11 cellular contexts compared by ENCODE assay signal in the genomic region with DNA sequence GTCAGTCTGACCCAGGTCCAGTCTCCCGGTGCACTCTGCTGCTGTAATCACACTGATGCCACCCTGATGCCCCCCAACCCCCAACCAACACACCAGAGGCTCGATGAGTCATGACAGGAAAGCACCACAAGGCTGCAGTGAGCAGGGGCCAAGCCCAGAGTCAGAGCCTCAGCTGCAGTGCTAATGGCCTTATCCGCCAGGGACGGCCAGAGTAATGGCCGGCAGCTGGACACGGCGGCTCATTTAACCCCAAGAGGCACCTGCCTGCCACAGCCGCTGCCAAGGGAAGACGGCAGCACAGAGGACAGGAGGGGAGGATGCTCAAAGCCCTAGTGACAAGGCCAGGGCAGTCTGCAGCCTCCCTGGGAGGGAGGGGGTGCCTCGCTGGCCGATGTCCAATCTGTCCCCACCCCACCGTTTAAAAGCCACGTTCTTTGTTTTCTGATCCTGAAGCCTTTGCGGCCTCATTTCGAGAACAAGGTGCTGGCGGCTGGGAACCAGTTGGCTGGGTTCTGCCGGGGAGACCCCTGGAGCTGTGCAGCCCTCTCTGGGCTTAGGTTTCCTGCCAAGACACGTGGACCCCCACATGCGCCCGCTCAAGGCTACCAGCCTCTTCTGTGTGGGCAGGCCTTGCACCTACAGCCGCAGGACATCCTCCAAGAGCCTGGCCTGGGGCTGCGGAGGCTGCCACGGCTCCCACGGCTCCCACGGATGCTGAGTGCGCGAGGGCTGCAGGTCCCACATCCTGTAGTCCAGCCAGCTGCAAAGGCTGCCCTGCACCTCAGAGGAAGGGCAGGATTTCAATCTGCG. TPM values are rescaled to one million over a fixed set of nuclear protein-coding genes. Genes with fewer than 3 reads are reported as not detected.
A peak's percentile ranks its signal among the peaks of the same experiment; 100 is the strongest.
DNase-seq lines count a peak whose midpoint lies in the region; ATAC-seq and TF ChIP-seq lines count a peak whose summit lies in the region.
"Had no signal": no experiment of that assay in that cellular context is flagged by ENCODE, and none has a peak within 500 bp of the region (broad histone marks: within the 10 kb centered on the region; RNA-seq: fewer than 3 reads in every experiment).

No MANE protein-coding gene starts in this region.

- DNase-seq in NCI-H748 (lab: John Stamatoyannopoulos, UW; ENCODE audit: unreplicated experiment) (peak; percentile 52), NCI-H748 treated with DMSO at 0.1 percent for 48 hours (lab: John Stamatoyannopoulos, UW) (no peak), SW480 (ENCODE audit: low spot score) (peak; percentile 45), glutamatergic neuron (peak; percentile 81), T-helper 1 cell (no peak)
- DNase-seq in stimulated activated CD4-positive, alpha-beta T cell treated with anti-CD3 and anti-CD28 coated beads, Interleukin-1b, Interleukin-23, amount 100 ng/mL, for 48 hours = no peak
- DNase-seq: activated CD4-positive, alpha-beta T cell treated with anti-CD3 and anti-CD28 coated beads, Interleukin-2, amount 50 U/mL, for 4 hours had no signal

- H3K4me3 ChIP-seq in urinary bladder (ENCODE audit: low read depth, low read length) = no peak overlapping the region
- H3K4me3 ChIP-seq: hepatocyte had no signal

- 55% methylated on average over 28 of the region's 28 CpGs for WGBS in urinary bladder

- H3K27ac ChIP-seq in urinary bladder (ENCODE audit: low read depth) = peak overlapping the region; percentile 43
- H3K27ac ChIP-seq: hepatocyte, neutrophil had no signal

- ATAC-seq in HG03439 (IDR thresholded peaks at IDR 0.05; ENCODE audit: unreplicated experiment) = no peak

- H3K4me1 ChIP-seq in urinary bladder (ENCODE audit: insufficient read depth) = peaks cover 2% of the 10 kb centered on the region

- H3K36me3 ChIP-seq in urinary bladder (ENCODE audit: insufficient read depth) = no peaks in the 10 kb centered on the region
- H3K36me3 ChIP-seq: neutrophil had no signal

- TF ChIP-seq CTCF in glutamatergic neuron (IDR thresholded peaks at IDR 0.05; ENCODE audit: partially characterized antibody, unreplicated experiment) = peak; percentile 34

- H3K4me1 Mint-ChIP-seq in glutamatergic neuron (ENCODE audit: low read depth, unreplicated experiment) = peaks cover 15% of the 10 kb centered on the region

- H3K4me3 Mint-ChIP-seq in glutamatergic neuron (ENCODE audit: unreplicated experiment) = peak overlapping the region; percentile 19

- peaks cover 6% of the 10 kb centered on the region for H3K9me3 Mint-ChIP-seq in glutamatergic neuron (ENCODE audit: unreplicated experiment)

- H3K27me3 Mint-ChIP-seq in glutamatergic neuron (ENCODE audit: unreplicated experiment) = peaks cover 6% of the 10 kb centered on the region

- H3K27ac Mint-ChIP-seq in glutamatergic neuron (ENCODE audit: unreplicated experiment) = peak overlapping the region; percentile 87

- no peaks in the 10 kb centered on the region for H3K36me3 Mint-ChIP-seq in glutamatergic neuron (ENCODE audit: unreplicated experiment)

RNA-seq across cellular contexts. Expression of a gene that starts 13.1 kb away (rescaled TPM):
- total RNA-seq in glutamatergic neuron (ENCODE audit: unreplicated experiment) = 32.3 TPM
- 5.8 TPM for total RNA-seq in urinary bladder
- polyA plus RNA-seq in urinary bladder = 36.0 TPM

RNA-seq across cellular contexts. Expression of a gene that starts 54.0 kb away (rescaled TPM):
- total RNA-seq in glutamatergic neuron (ENCODE audit: unreplicated experiment) (0.47 TPM), urinary bladder (3.8 TPM)
- polyA plus RNA-seq in urinary bladder = 2.1 TPM

Comparison
In these comparisons a context has a peak if more than half of its experiments do, and no peak if none do; other contexts are left out.
1. DNase-seq: peak in NCI-H748 (single experiment), SW480 (single experiment) and glutamatergic neuron (single experiment); none in NCI-H748 treated with DMSO at 0.1 percent for 48 hours (single experiment), stimulated activated CD4-positive, alpha-beta T cell treated with anti-CD3 and anti-CD28 coated beads, Interleukin-1b, Interleukin-23, amount 100 ng/mL, for 48 hours (single experiment) and T-helper 1 cell (0 of 5).